21 cellular contexts compared by ENCODE assay signal in the genomic region with DNA sequence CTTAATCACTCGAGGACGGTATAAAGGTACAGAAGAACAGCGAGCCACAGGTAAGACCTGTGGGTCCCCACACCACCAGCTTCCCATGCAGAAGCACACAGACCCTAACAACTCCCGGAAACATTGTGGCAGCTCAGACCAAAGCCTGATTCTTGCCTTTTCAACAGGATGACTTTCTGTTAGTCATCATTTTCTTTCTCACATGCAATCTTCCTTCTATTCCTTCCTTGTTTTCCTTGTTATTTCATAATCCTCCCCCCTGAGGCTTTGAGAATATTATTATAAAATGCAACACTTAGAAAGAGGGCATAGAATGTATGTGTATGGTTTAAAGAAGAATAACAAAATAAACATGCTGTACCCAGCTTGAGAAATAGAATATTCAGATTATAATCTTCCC.
"Had no signal": no experiment of that assay in that cellular context is flagged by ENCODE, and none has a peak within 500 bp of the region (broad histone marks: within the 10 kb centered on the region; RNA-seq: fewer than 3 reads in every experiment).

No MANE protein-coding gene starts in this region.

- ATAC-seq: activated CD8-positive, alpha-beta memory T cell treated with anti-CD3 and anti-CD28 coated beads, Interleukin-2, amount 10 ng/mL, durations not matched to agents 7 days and 5 days; heart left ventricle; stimulated activated naive CD8-positive, alpha-beta T cell treated with anti-CD3 and anti-CD28 coated beads, Interleukin-15, Interleukin-2, amounts not matched to agents 100 U/mL and 50 U/mL, for 24 hours; upper lobe of right lung had no signal

- DNase-seq: activated CD4-positive, alpha-beta T cell treated with anti-CD3 and anti-CD28 coated beads for 1 hour; activated CD4-positive, alpha-beta T cell treated with anti-CD3 and anti-CD28 coated beads, Interleukin-2, amount 50 U/mL, for 48 hours; activated CD8-positive, alpha-beta memory T cell treated with anti-CD3 and anti-CD28 coated beads, Interleukin-2, amount 10 ng/mL, durations not matched to agents 7 days and 5 days; activated effector memory CD4-positive, alpha-beta T cell treated with Interleukin-2 at 50 U/mL for 16 hours; activated naive CD8-positive, alpha-beta T cell treated with anti-CD3 and anti-CD28 coated beads for 36 hours; activated T-cell treated with anti-CD3 and anti-CD28 coated beads, Interleukin-2, amount 50 U/mL, for 24 hours; effector memory CD4-positive, alpha-beta T cell; heart left ventricle; left ventricle myocardium inferior; mesendoderm; nephron progenitor cell; ovary; stimulated activated CD4-positive, alpha-beta T cell treated with anti-CD3 and anti-CD28 coated beads, Interleukin-4, amount 100 ng/mL, for 1 hour; stimulated activated CD8-positive, alpha-beta memory T cell treated with anti-CD3 and anti-CD28 coated beads, Interleukin-4, amount 100 ng/mL, for 48 hours; stimulated activated naive CD8-positive, alpha-beta T cell treated with anti-CD3 and anti-CD28 coated beads, Interleukin-15, Interleukin-2, amounts not matched to agents 100 U/mL and 50 U/mL, for 24 hours; T-helper 9 cell; upper lobe of right lung had no signal

- H3K36me3 ChIP-seq: ascending aorta, cardiac muscle cell, heart left ventricle, left ventricle myocardium inferior, ovary, upper lobe of right lung had no signal

- H3K27ac ChIP-seq: ascending aorta, cardiac muscle cell, heart left ventricle, left ventricle myocardium inferior, ovary, upper lobe of right lung had no signal

- H3K9me3 ChIP-seq: ascending aorta, ovary, upper lobe of right lung had no signal

- H3K27me3 ChIP-seq: ascending aorta, cardiac muscle cell, heart left ventricle, ovary, upper lobe of right lung had no signal

- H3K4me1 ChIP-seq: ascending aorta, heart left ventricle, left ventricle myocardium inferior, upper lobe of right lung had no signal

- H3K4me3 ChIP-seq: ascending aorta, cardiac muscle cell, heart left ventricle, left ventricle myocardium inferior, ovary, upper lobe of right lung had no signal

- FAIRE-seq: colon, frontal cortex had no signal
